Comparison of ENCODE assay signal across 32 cellular contexts in the genomic region with DNA sequence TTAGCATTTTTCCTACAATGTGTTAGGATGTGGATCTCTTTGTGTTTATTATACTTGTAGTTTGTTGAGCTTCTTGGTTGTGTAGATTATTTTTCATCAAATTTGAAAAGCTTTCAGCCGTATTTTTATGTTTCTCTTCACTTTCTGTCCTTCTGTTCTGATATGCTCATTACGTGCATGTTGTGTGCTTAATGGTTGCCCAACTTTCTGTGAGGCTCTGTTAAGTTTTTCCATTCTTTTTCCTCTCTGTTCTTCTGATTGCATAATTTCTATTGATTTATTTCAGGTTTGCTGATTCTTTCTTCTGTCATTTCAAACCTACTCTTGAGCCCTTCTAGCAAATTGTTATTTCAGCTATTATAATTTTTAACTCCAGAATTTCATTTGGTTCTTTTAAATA.
"Had no signal": no experiment of that assay in that cellular context is flagged by ENCODE, and none has a peak within 500 bp of the region (broad histone marks: within the 10 kb centered on the region; RNA-seq: fewer than 3 reads in every experiment).

No MANE protein-coding gene starts in this region.

- H3K4me1 ChIP-seq: adrenal gland had no signal

- H3K36me3 ChIP-seq: adrenal gland, cardiac muscle cell had no signal

- FAIRE-seq: bronchial epithelial cell, TTC549 had no signal

- DNase-seq: activated B cell treated with CpG ODN at 0.5 μM for 24 hours; activated CD4-positive, alpha-beta memory T cell treated with anti-CD3 and anti-CD28 coated beads for 36 hours; activated CD4-positive, alpha-beta T cell treated with anti-CD3 and anti-CD28 coated beads for 4 hours; activated CD4-positive, alpha-beta T cell treated with anti-CD3 and anti-CD28 coated beads, Interleukin-2, amount 10 ng/mL, durations not matched to agents 24 days and 14 days; activated CD4-positive, alpha-beta T cell treated with anti-CD3 and anti-CD28 coated beads, Interleukin-2, amount 50 U/mL, for 1 hour; activated CD4-positive, alpha-beta T cell treated with anti-CD3 and anti-CD28 coated beads, Interleukin-2, amount 50 U/mL, for 4 hours; activated CD4-positive, CD25-positive, alpha-beta regulatory T cell treated with anti-CD3 and anti-CD28 coated beads, Interleukin-2, amount 50 U/mL, for 72 hours; activated CD8-positive, alpha-beta memory T cell treated with anti-CD3 and anti-CD28 coated beads, Interleukin-2, amount 50 U/mL, for 4 hours; activated CD8-positive, alpha-beta T cell treated with anti-CD3 and anti-CD28 coated beads for 36 hours; activated effector memory CD4-positive, alpha-beta T cell treated with anti-CD3 and anti-CD28 coated beads, Interleukin-2, amount 50 U/mL, for 16 hours; activated gamma-delta T cell treated with Interleukin-2 at 50 U/mL for 16 hours; activated naive CD4-positive, alpha-beta T cell; activated naive CD4-positive, alpha-beta T cell treated with anti-CD3 and anti-CD28 coated beads for 36 hours; activated naive CD4-positive, alpha-beta T cell treated with anti-CD3 and anti-CD28 coated beads, Interleukin-2, amount 50 U/mL, for 16 hours; activated naive CD8-positive, alpha-beta T cell treated with anti-CD3 and anti-CD28 coated beads for 36 hours; activated T-cell treated with anti-CD3 and anti-CD28 coated beads for 4 hours; activated T-cell treated with anti-CD3 and anti-CD28 coated beads, Interleukin-2, amount 50 U/mL, for 1 hour; activated T-cell treated with anti-CD3 and anti-CD28 coated beads, Interleukin-2, amount 50 U/mL, for 4 hours; activated T-cell treated with anti-CD3 and anti-CD28 coated beads, Interleukin-2, amount 50 U/mL, for 72 hours; adrenal gland; amniotic stem cell; aorta; central memory CD4-positive, alpha-beta T cell; T-helper 1 cell; T-helper 2 cell; T-helper 9 cell had no signal

- H3K27me3 ChIP-seq: cardiac muscle cell had no signal

- H3K9me3 ChIP-seq: adrenal gland had no signal

- ATAC-seq: activated CD8-positive, alpha-beta T cell treated with anti-CD3 and anti-CD28 coated beads for 36 hours; activated naive CD4-positive, alpha-beta T cell treated with anti-CD3 and anti-CD28 coated beads, Interleukin-2, amount 50 U/mL, for 72 hours; activated T-cell treated with anti-CD3 and anti-CD28 coated beads, Interleukin-2, amount 50 U/mL, for 4 hours; activated T-cell treated with anti-CD3 and anti-CD28 coated beads, Interleukin-2, amount 50 U/mL, for 72 hours; activated T-helper 17 cell treated with anti-CD3 and anti-CD28 coated beads, Interleukin-2, amount 50 U/mL, for 72 hours had no signal

- H3K27ac ChIP-seq: adrenal gland, cardiac muscle cell, VCaP had no signal

- H3K4me3 ChIP-seq: adrenal gland, cardiac muscle cell had no signal
